Comparison of ENCODE assay signal across 8 cellular contexts in the genomic region with DNA sequence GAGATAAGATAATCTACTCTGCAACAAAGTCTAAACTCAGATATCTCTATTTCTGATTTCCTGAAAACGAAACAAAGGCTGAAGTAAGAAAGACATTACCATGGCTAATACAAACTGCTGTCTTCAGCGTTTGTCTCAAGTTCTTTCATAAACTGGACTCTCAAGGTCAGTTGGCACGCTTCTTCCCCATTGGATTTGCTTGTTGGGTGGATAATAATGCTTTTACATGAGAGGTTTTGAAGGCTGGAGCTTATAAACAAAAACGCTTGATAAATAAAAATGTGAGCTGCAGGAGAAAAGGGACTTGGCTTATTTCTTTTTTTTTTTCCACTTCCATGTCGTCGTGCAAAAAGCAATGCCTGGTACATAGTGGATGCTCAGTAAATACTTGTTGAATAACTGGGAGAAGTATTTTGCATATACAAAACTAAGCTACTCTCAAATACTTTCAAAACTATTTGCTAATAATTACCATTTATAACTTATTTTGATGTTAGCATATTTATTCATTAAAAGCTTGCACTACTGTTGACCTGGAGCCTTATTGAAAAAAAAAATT.
DNase-seq lines count a peak whose midpoint lies in the region; ATAC-seq, FAIRE-seq and TF ChIP-seq lines count a peak whose summit lies in the region.

No MANE protein-coding gene starts in this region.

- H3K4me3 Mint-ChIP-seq in astrocyte (ENCODE audit: unreplicated experiment) = peak overlapping the region; percentile 78

- intact Hi-C loops in HepG2 (cut with micrococcal nuclease; ENCODE audit: unreplicated experiment) (no loop called here), tibial artery (cut with DNase I; ENCODE audit: low total_unique reads) (no loop called here)

- DNase-seq in astrocyte (ENCODE audit: low read depth) = peak; percentile 23
- DNase-seq in HepG2 (ENCODE audit: low spot score) = no peak
- DNase-seq in tibial artery = peak in 1 of 2 donors; percentile 38
- no peak for DNase-seq in stimulated activated CD4-positive, alpha-beta T cell treated with anti-CD3 and anti-CD28 coated beads, Interleukin-4, amount 100 ng/mL, for 24 hours
- DNase-seq in central memory CD4-positive, alpha-beta T cell = no peak
- no peak for DNase-seq in HEK293T (ENCODE audit: extremely low spot score)

- H3K36me3 ChIP-seq in astrocyte (ENCODE audit: insufficient read depth, low read length) (no peaks in the 10 kb centered on the region), HepG2 (replicated peaks in 1 of 2; ENCODE audit: control insufficient read depth in 1 of 2, insufficient read depth in 2 of 2, low read length in 2 of 2) (no peaks in the 10 kb centered on the region), tibial artery (no peaks in the 10 kb centered on the region)

- peak overlapping the region; percentile 79 for H2AFZ ChIP-seq in astrocyte (ENCODE audit: low read depth, low read length)
- H2AFZ ChIP-seq in HepG2 (ENCODE audit: low read length) = peak overlapping the region; percentile 69

- peak overlapping the region; percentile 83 for H3K27ac ChIP-seq in astrocyte (ENCODE audit: low read depth, low read length)
- peak overlapping the region; percentile 86 for H3K27ac ChIP-seq in HepG2 (ENCODE audit: extremely low read length, insufficient read depth, low read length)
- peak overlapping the region; percentile 90 to 91 for H3K27ac ChIP-seq in tibial artery

- no peak for TF ChIP-seq EP300 in HepG2 (IDR thresholded peaks at IDR 0.05; ENCODE audit: low read depth in 2 of 2, low read length in 2 of 2)
- no peak for TF ChIP-seq EP300 in HepG2 (CRISPR knock-in tag; IDR thresholded peaks at IDR 0.05; ENCODE audit: borderline replicate concordance)

- H3K79me2 ChIP-seq in astrocyte (ENCODE audit: insufficient read depth, low read length) (no peaks in the 10 kb centered on the region), HepG2 (ENCODE audit: insufficient read depth, low read length) (no peaks in the 10 kb centered on the region)

- POLR2A ChIA-PET in HepG2 (lab: Yijun Ruan, JAX) = interaction anchor here (0.7 to 5.9 kb wide), 10 partner anchors 9 to 73 kb away, joined by 3 to 83 read pairs (median 4); a partner anchor contains a TSS
- POLR2A ChIA-PET in HEK293T (lab: Yijun Ruan, JAX) = interaction anchor here (1.0 to 3.6 kb wide), 7 partner anchors 28 to 125 kb away, joined by 3 to 49 read pairs (median 8); a partner anchor contains a TSS

- no peak for TF ChIP-seq RAD21 in HepG2 (CRISPR knock-in tag; IDR thresholded peaks at IDR 0.05)

- H3K36me3 Mint-ChIP-seq in astrocyte (ENCODE audit: low read depth, unreplicated experiment) = no peaks in the 10 kb centered on the region

- peaks cover 14% of the 10 kb centered on the region for H3K4me1 Mint-ChIP-seq in astrocyte (ENCODE audit: low read depth, unreplicated experiment)

- H3K9me3 ChIP-seq in astrocyte (ENCODE audit: insufficient read depth, low read depth, low read length) (no peaks in the 10 kb centered on the region), HepG2 (ENCODE audit: low read length) (no peaks in the 10 kb centered on the region), tibial artery (no peaks in the 10 kb centered on the region)

- peak overlapping the region; percentile 98 for H3K27ac Mint-ChIP-seq in astrocyte (ENCODE audit: unreplicated experiment)

- TSS peak; percentile 90 for BruUV-seq in HepG2 (replicated peaks; lab: Mats Ljungman, UMichigan)

- CTCF ChIA-PET in HepG2 (lab: Yijun Ruan, JAX; ENCODE audit: low intra/inter-chr PET ratio, low total read pairs) (no interaction called here), HEK293T (lab: Yijun Ruan, JAX) (no interaction called here)

- H3K9me3 Mint-ChIP-seq in astrocyte (ENCODE audit: unreplicated experiment) = no peaks in the 10 kb centered on the region

- TF ChIP-seq CTCF in astrocyte (IDR thresholded peaks at IDR 0.05; ENCODE audit: insufficient read depth, low read depth, low read length) (no peak), HepG2 (CRISPR knock-in tag; IDR thresholded peaks at IDR 0.05) (no peak), tibial artery (IDR thresholded peaks at IDR 0.05) (no peak)

- 20% methylated on average over 6 of the region's 6 CpGs for WGBS in HepG2 (ENCODE audit: low lambda C conversion rate)

- peak; percentile 20 for ATAC-seq in GM19351 (IDR thresholded peaks at IDR 0.05; ENCODE audit: unreplicated experiment)
- ATAC-seq in HG03521 (IDR thresholded peaks at IDR 0.05; ENCODE audit: unreplicated experiment) = peak; percentile 1
- ATAC-seq in HepG2 = no peak

- H3K4me3 ChIP-seq in astrocyte (ENCODE audit: insufficient read depth, low read depth, low read length) (peak overlapping the region; percentile 46), HepG2 (replicated peaks in 1 of 3; ENCODE audit: insufficient read depth in 1 of 3, low read depth in 2 of 3, low read length in 3 of 3) (peak overlapping the region; percentile 42 to 51 (median 44)), tibial artery (peak overlapping the region; percentile 41 to 43)

- H3K4me1 ChIP-seq in astrocyte (ENCODE audit: insufficient read depth, low read length) (peaks cover 17% of the 10 kb centered on the region), HepG2 (ENCODE audit: insufficient read depth, low read length) (peaks cover 25% of the 10 kb centered on the region), tibial artery (peaks cover 0 to 18% (median 11%) of the 10 kb centered on the region in 4 donors)

- H3K27me3 Mint-ChIP-seq in astrocyte (ENCODE audit: low read depth, unreplicated experiment) = no peaks in the 10 kb centered on the region

- in situ Hi-C loops in HepG2 (cut with HindIII; ENCODE audit: extremely low pct_ligation_motif_present, low pct_unique_long_range_greater_than_20kb) = loop anchor here (10.0 kb wide), 1 partner anchor 62 kb away; a partner anchor contains a TSS

- H3K9ac ChIP-seq in astrocyte (ENCODE audit: low read length) = peak overlapping the region; percentile 76
- peak overlapping the region; percentile 72 for H3K9ac ChIP-seq in HepG2 (ENCODE audit: insufficient read depth, low read depth, low read length)

- no peak for TF ChIP-seq POLR2A in HepG2 (IDR thresholded peaks at IDR 0.05; ENCODE audit: insufficient read depth in 1 of 2, low read depth in 2 of 2, low read length in 2 of 2)

- no peak for FAIRE-seq in astrocyte (lab: Jason Lieb, UNC)
- no peak for FAIRE-seq in HepG2 (lab: Jason Lieb, UNC)

- H3K27me3 ChIP-seq in astrocyte (ENCODE audit: insufficient read depth, low read length) (no peaks in the 10 kb centered on the region), HepG2 (ENCODE audit: control insufficient read depth in 1 of 2, insufficient read depth in 2 of 2, low read length in 2 of 2) (no peaks in the 10 kb centered on the region), tibial artery (no peaks in the 10 kb centered on the region)

- H3K4me2 ChIP-seq in astrocyte (ENCODE audit: low read length) (peak overlapping the region; percentile 83), HepG2 (ENCODE audit: low read depth, low read length) (peak overlapping the region; percentile 84)

- no peaks in the 10 kb centered on the region for H4K20me1 ChIP-seq in astrocyte (ENCODE audit: insufficient read depth, low read length)
- H4K20me1 ChIP-seq in HepG2 (ENCODE audit: insufficient read depth, low read length) = no peaks in the 10 kb centered on the region

TF ChIP-seq in HepG2, 621 proteins besides CTCF, POLR2A, EP300 and RAD21 (continues in another document):
- TF ChIP-seq ZNF607 (CRISPR knock-in tag; IDR thresholded peaks at IDR 0.05; ENCODE audit: borderline replicate concordance) = no peak
- no peak for TF ChIP-seq ZNF570 (CRISPR knock-in tag; IDR thresholded peaks at IDR 0.05; ENCODE audit: borderline replicate concordance)
- TF ChIP-seq, protein P1, sequence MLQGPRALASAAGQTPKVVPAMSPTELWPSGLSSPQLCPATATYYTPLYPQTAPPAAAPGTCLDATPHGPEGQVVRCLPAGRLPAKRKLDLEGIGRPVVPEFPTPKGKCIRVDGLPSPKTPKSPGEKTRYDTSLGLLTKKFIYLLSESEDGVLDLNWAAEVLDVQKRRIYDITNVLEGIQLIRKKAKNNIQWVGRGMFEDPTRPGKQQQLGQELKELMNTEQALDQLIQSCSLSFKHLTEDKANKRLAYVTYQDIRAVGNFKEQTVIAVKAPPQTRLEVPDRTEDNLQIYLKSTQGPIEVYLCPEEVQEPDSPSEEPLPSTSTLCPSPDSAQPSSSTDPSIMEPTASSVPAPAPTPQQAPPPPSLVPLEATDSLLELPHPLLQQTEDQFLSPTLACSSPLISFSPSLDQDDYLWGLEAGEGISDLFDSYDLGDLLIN (CRISPR knock-in tag; IDR thresholded peaks at IDR 0.05; ENCODE audit: borderline replicate concordance) = no peak
- no peak for TF ChIP-seq RFX3 (CRISPR knock-in tag; IDR thresholded peaks at IDR 0.05)
- no peak for TF ChIP-seq RORA (CRISPR knock-in tag; IDR thresholded peaks at IDR 0.05)
- TF ChIP-seq TCF7 (IDR thresholded peaks at IDR 0.05; ENCODE audit: low read depth) = no peak

TF ChIP-seq in HEK293T, 16 proteins besides CTCF, POLR2A, EP300 and RAD21:
- no peak for TF ChIP-seq NFRKB (IDR thresholded peaks at IDR 0.05)
- TF ChIP-seq L3MBTL2 (conservative IDR thresholded peaks at IDR 0.05) = no peak
- TF ChIP-seq HDGF (IDR thresholded peaks at IDR 0.05; ENCODE audit: borderline replicate concordance) = no peak
